In genomic region chr9:98642661-98643312, GRCh38 we compare ENCODE assay signal across 22 cellular contexts.
DNase-seq lines count a peak whose midpoint lies in the region; ATAC-seq and TF ChIP-seq lines count a peak whose summit lies in the region.
"Had no signal": no experiment of that assay in that cellular context is flagged by ENCODE, and none has a peak within 500 bp of the region (broad histone marks: within the 10 kb centered on the region; RNA-seq: fewer than 3 reads in every experiment).

No MANE protein-coding gene starts in this region.

- ATAC-seq in right cardiac atrium (no peak), HG02763 (IDR thresholded peaks at IDR 0.05; ENCODE audit: unreplicated experiment) (no peak), heart left ventricle (no peak)
- ATAC-seq: activated CD4-positive, alpha-beta T cell treated with anti-CD3 and anti-CD28 coated beads for 36 hours; gastrocnemius medialis had no signal

- H3K4me3 ChIP-seq in NB4 (ENCODE audit: low read depth, low read length) = no peak overlapping the region
- no peak overlapping the region for H3K4me3 ChIP-seq in brain microvascular endothelial cell (ENCODE audit: low read depth, low read length)
- H3K4me3 ChIP-seq in right cardiac atrium (ENCODE audit: low read length) = no peak overlapping the region
- H3K4me3 ChIP-seq in heart left ventricle = no peak overlapping the region
- H3K4me3 ChIP-seq: ascending aorta, gastrocnemius medialis, MG63, spleen, tibial artery had no signal

- in situ Hi-C loops in brain microvascular endothelial cell (cut with HindIII; ENCODE audit: low pct_ligation_motif_present, low sequenced_read_pairs) = no loop called here

- no peaks in the 10 kb centered on the region for H3K4me1 ChIP-seq in right cardiac atrium (ENCODE audit: control insufficient read depth, insufficient read depth, low read length)
- no peaks in the 10 kb centered on the region for H3K4me1 ChIP-seq in heart left ventricle
- H3K4me1 ChIP-seq: ascending aorta, gastrocnemius medialis, spleen, tibial artery had no signal

- intact Hi-C loops in right cardiac atrium (cut with DNase I) = no loop called here
- intact Hi-C loops in heart left ventricle (cut with DNase I) = no loop called here

- DNase-seq in ELF-1 (ENCODE audit: low read depth, low spot score) (peak; percentile 9), NB4 (ENCODE audit: low read depth) (no peak), brain microvascular endothelial cell (no peak), iPS-NIHi11 (ENCODE audit: low spot score) (peak; percentile 38), right cardiac atrium (no peak), NK-92 (lab: John Stamatoyannopoulos, UW; ENCODE audit: unreplicated experiment) (no peak), heart left ventricle (no peak)
- DNase-seq: activated CD4-positive, alpha-beta T cell treated with anti-CD3 and anti-CD28 coated beads for 36 hours; activated naive CD4-positive, alpha-beta T cell treated with anti-CD3 and anti-CD28 coated beads, Interleukin-2, amount 50 U/mL, for 16 hours; CD4-positive, alpha-beta memory T cell; erythroblast; gastrocnemius medialis; MG63; NCI-H1436; NCI-H2171 treated with DMSO at 0.1 percent for 48 hours; occipital lobe; retina; spleen; stimulated activated CD4-positive, alpha-beta T cell treated with anti-CD3 and anti-CD28 coated beads, Interleukin-4, amount 100 ng/mL, for 1 hour; tibial artery had no signal

- H3K27ac ChIP-seq in brain microvascular endothelial cell (no peak overlapping the region), right cardiac atrium (ENCODE audit: low read length) (no peak overlapping the region), heart left ventricle (no peak overlapping the region)
- H3K27ac ChIP-seq: ascending aorta, gastrocnemius medialis, spleen, tibial artery had no signal

- no peaks in the 10 kb centered on the region for H3K36me3 ChIP-seq in brain microvascular endothelial cell (replicated peaks)
- no peaks in the 10 kb centered on the region for H3K36me3 ChIP-seq in heart left ventricle
- H3K36me3 ChIP-seq: ascending aorta, gastrocnemius medialis, MG63, spleen, tibial artery had no signal

- 73% methylated on average over 10 of the region's 10 CpGs for WGBS in right cardiac atrium
- 62 to 74% (median 71%) methylated on average over 10 of the region's 10 CpGs for WGBS in heart left ventricle, 4 donors

- no peaks in the 10 kb centered on the region for H3K27me3 ChIP-seq in brain microvascular endothelial cell (replicated peaks)
- H3K27me3 ChIP-seq in right cardiac atrium (ENCODE audit: control insufficient read depth, insufficient read depth) = no peaks in the 10 kb centered on the region
- H3K27me3 ChIP-seq in heart left ventricle = peaks cover 0 to 15% (median 0%) of the 10 kb centered on the region in 9 donors
- H3K27me3 ChIP-seq: ascending aorta, gastrocnemius medialis, MG63 had no signal

- H3K9me3 ChIP-seq in right cardiac atrium (ENCODE audit: control insufficient read depth, low read length) (no peaks in the 10 kb centered on the region), heart left ventricle (no peaks in the 10 kb centered on the region)
- H3K9me3 ChIP-seq: ascending aorta, gastrocnemius medialis, MG63, tibial artery had no signal

- TF ChIP-seq CTCF in NB4 (IDR thresholded peaks at IDR 0.05; ENCODE audit: low read depth, low read length) = peak; percentile 29
- TF ChIP-seq CTCF in brain microvascular endothelial cell (IDR thresholded peaks at IDR 0.05; ENCODE audit: low read depth, low read length, missing control alignments) = peak; percentile 24
- TF ChIP-seq CTCF in heart left ventricle (IDR thresholded peaks at IDR 0.05) = no peak

- TF ChIP-seq POLR2A in NB4 (IDR thresholded peaks at IDR 0.05; ENCODE audit: extremely low read depth, insufficient read length) (no peak), heart left ventricle (IDR thresholded peaks at IDR 0.05) (no peak)

Comparison
In these comparisons a context has a peak if more than half of its experiments do, and no peak if none do; other contexts are left out.
1. DNase-seq: peak in ELF-1 (single experiment) and iPS-NIHi11 (single experiment); none in NB4 (single experiment), brain microvascular endothelial cell (single experiment), right cardiac atrium (0 of 3), NK-92 (single experiment) and heart left ventricle (0 of 5).
2. CTCF ChIP-seq: peak in NB4 (single experiment) and brain microvascular endothelial cell (single experiment); none in heart left ventricle (0 of 12).